ENCODE assay signal across 8 cellular contexts in genomic region chr5:115296130-115296997, GRCh38. TPM values are rescaled to one million over a fixed set of nuclear protein-coding genes. Genes with fewer than 3 reads are reported as not detected.
A peak's percentile ranks its signal among the peaks of the same experiment; 100 is the strongest.
DNase-seq lines count a peak whose midpoint lies in the region; ATAC-seq and TF ChIP-seq lines count a peak whose summit lies in the region.

Gene CCDC112 (minus strand): TSS chr5:115296654. CDS start chr5:115296543, 111 bp downstream.

- H3K36me3 ChIP-seq in ovary: no peaks in the 10 kb centered on the region
- no peaks in the 10 kb centered on the region for H3K36me3 ChIP-seq in thymus (ENCODE audit: control insufficient read depth, insufficient read depth)

- no peak within 1 kb of the TSS for H3K27ac ChIP-seq in ovary
- H3K27ac ChIP-seq in thymus (ENCODE audit: low read depth): peak within 1 kb of the TSS; percentile 59

- no peak for TF ChIP-seq POLR2A in ovary (IDR thresholded peaks at IDR 0.05)

- H3K4me1 ChIP-seq in ovary (ENCODE audit: insufficient read depth) (peaks cover 2% of the 10 kb centered on the region), thymus (ENCODE audit: control insufficient read depth, insufficient read depth, low read length) (peaks cover 4% of the 10 kb centered on the region)

- no peaks in the 10 kb centered on the region for H3K36me3 Mint-ChIP-seq in activated naive CD4-positive, alpha-beta T cell treated with anti-CD3 and anti-CD28 coated beads, Interleukin-2, amount 10 ng/mL, durations not matched to agents 7 days and 5 days

- WGBS in ovary, 3 donors: 0 to 1% (median 1%) methylated on average over 49 to 84 of the region's 85 CpGs
- WGBS in thymus: under 1% methylated on average over 82 of the region's 85 CpGs

- peak within 1 kb of the TSS; percentile 4 for H3K27ac Mint-ChIP-seq in activated naive CD4-positive, alpha-beta T cell treated with anti-CD3 and anti-CD28 coated beads, Interleukin-2, amount 10 ng/mL, durations not matched to agents 7 days and 5 days

- CTCF ChIA-PET in activated naive CD4-positive, alpha-beta T cell treated with anti-CD3 and anti-CD28 coated beads, Interleukin-2, amount 10 ng/mL, durations not matched to agents 7 days and 5 days (lab: Charles Lee): interaction anchor here (0.6 to 1.9 kb wide), 4 partner anchors 12 to 543 kb away, joined by 3 to 5 read pairs (median 3); no protein-coding TSS in a partner anchor

- peaks cover 5% of the 10 kb centered on the region for H3K4me1 Mint-ChIP-seq in activated naive CD4-positive, alpha-beta T cell treated with anti-CD3 and anti-CD28 coated beads, Interleukin-2, amount 10 ng/mL, durations not matched to agents 7 days and 5 days

- no peak for TF ChIP-seq CTCF in ovary (IDR thresholded peaks at IDR 0.05)

- no peak for TF ChIP-seq EP300 in ovary (IDR thresholded peaks at IDR 0.05)

- peak within 1 kb of the TSS; percentile 52 for H3K4me3 ChIP-seq in ovary
- peak within 1 kb of the TSS; percentile 80 for H3K4me3 ChIP-seq in thymus (ENCODE audit: low read length)

- H3K4me3 Mint-ChIP-seq in activated naive CD4-positive, alpha-beta T cell treated with anti-CD3 and anti-CD28 coated beads, Interleukin-2, amount 10 ng/mL, durations not matched to agents 7 days and 5 days: peak within 1 kb of the TSS; percentile 75

- peak; percentile 80 for DNase-seq in EL
- peak; percentile 3 for DNase-seq in KG1 (lab: John Stamatoyannopoulos, UW)
- DNase-seq in SK-MEL-5 (ENCODE audit: low read depth, low spot score): peak; percentile 65
- peak; percentile 81 for DNase-seq in activated naive CD4-positive, alpha-beta T cell treated with anti-CD3 and anti-CD28 coated beads, Interleukin-2, amount 10 ng/mL, durations not matched to agents 7 days and 5 days
- DNase-seq in head of caudate nucleus: peak; percentile 56 to 97 (median 88)
- peak; percentile 34 to 68 (median 57) for DNase-seq in ovary

- H3K27me3 Mint-ChIP-seq in activated naive CD4-positive, alpha-beta T cell treated with anti-CD3 and anti-CD28 coated beads, Interleukin-2, amount 10 ng/mL, durations not matched to agents 7 days and 5 days: peaks cover 36% of the 10 kb centered on the region

- ATAC-seq in GM21786 (IDR thresholded peaks at IDR 0.05; ENCODE audit: unreplicated experiment): peak; percentile 71

- H3K27me3 ChIP-seq in ovary: no peaks in the 10 kb centered on the region
- H3K27me3 ChIP-seq in thymus (ENCODE audit: control insufficient read depth, insufficient read depth): peaks cover 2% of the 10 kb centered on the region

- peaks cover 4% of the 10 kb centered on the region for H3K9me3 Mint-ChIP-seq in activated naive CD4-positive, alpha-beta T cell treated with anti-CD3 and anti-CD28 coated beads, Interleukin-2, amount 10 ng/mL, durations not matched to agents 7 days and 5 days

- in situ Hi-C loops in SK-MEL-5 (cut with HindIII; ENCODE audit: low pct_unique_long_range_greater_than_20kb, low sequenced_read_pairs): no loop called here

- intact Hi-C loops in head of caudate nucleus (cut with DNase I) (no loop called here), ovary (cut with DNase I) (no loop called here)

- H3K9me3 ChIP-seq in ovary (no peaks in the 10 kb centered on the region), thymus (ENCODE audit: control insufficient read depth) (no peaks in the 10 kb centered on the region)

RNA-seq across cellular contexts. Expression of gene CCDC112, which starts in this region (rescaled TPM):
- 9.0 and 10.2 TPM in 2 replicates for total RNA-seq in SK-MEL-5 (2014; rRNA removed; shearing (Covaris generic))
- polyA plus RNA-seq in SK-MEL-5 (2015; cell fraction: cytosol; rRNA removed): 4.9 and 5.1 TPM in 2 replicates
- polyA plus RNA-seq in SK-MEL-5 (2015; cell fraction: nucleus; rRNA removed): 2.9 and 4.7 TPM in 2 replicates
- total RNA-seq in ovary: 1 to 10 TPM; 1.5 to 5.6 (median 3.1) TPM
- polyA plus RNA-seq in ovary (1 to 10 TPM; 2.2 to 4.4 TPM), thymus (5.6 TPM)

Comparison
In these comparisons a context has a peak if more than half of its experiments do, and no peak if none do; other contexts are left out.
1. DNase-seq: peak in every context shown above with its lines; median percentile 88 in head of caudate nucleus; 81 in activated naive CD4-positive, alpha-beta T cell treated with anti-CD3 and anti-CD28 coated beads, Interleukin-2, amount 10 ng/mL, durations not matched to agents 7 days and 5 days; 80 in EL; 65 in SK-MEL-5; 57 in ovary; 3 in KG1.